8 cellular contexts compared by ENCODE assay signal in the genomic region with DNA sequence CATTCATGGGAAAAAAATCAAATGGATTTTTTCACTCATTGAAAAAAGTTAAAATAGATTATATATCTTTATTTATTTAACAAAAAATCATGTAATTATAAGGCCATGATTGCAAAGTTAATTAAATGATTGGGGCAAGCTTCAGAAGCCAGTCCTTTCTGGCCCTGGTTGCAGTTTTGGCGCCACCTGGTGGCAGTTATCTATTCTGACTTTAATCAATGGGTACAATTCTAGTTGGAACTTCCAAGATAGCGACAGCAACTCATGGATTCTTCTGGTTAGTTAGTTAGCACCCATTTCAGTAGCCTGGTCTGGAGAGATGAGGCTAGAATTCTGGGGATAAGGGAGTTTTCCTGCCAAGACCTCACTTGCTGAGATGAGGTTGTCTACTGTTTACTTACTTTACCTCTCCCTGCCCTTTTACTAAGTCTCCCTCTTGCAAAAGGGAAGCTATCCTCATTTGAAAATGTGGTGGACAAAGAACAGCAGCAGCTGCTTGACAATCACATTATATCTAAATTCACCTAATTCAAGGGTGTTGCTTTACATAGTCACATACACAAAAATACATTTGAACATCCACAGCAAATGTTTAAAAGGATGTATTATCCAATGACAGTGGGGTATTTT. TPM values are rescaled to one million over a fixed set of nuclear protein-coding genes. Genes with fewer than 3 reads are reported as not detected.
DNase-seq lines count a peak whose midpoint lies in the region; ATAC-seq and TF ChIP-seq lines count a peak whose summit lies in the region.

No MANE protein-coding gene starts in this region.

- H3K36me3 ChIP-seq in neutrophil (no peaks in the 10 kb centered on the region), thoracic aorta (peaks cover 16% of the 10 kb centered on the region)

- no peak for ATAC-seq in thoracic aorta (ENCODE audit: insufficient number of reproducible peaks, low FRiP score, low read depth)
- no peak for ATAC-seq in GM19455 (IDR thresholded peaks at IDR 0.05; ENCODE audit: unreplicated experiment)

- TF ChIP-seq CTCF in GM10248 (IDR thresholded peaks at IDR 0.05; ENCODE audit: control extremely low read depth, extremely low read depth, low read depth, missing control alignments) (peak; percentile 81), neutrophil (IDR thresholded peaks at IDR 0.05) (peak; percentile 26), thoracic aorta (IDR thresholded peaks at IDR 0.05) (peak; percentile 89)

- POLR2A ChIA-PET in GM10248 (lab: Yijun Ruan, JAX) = no interaction called here

- no peaks in the 10 kb centered on the region for H3K9me3 ChIP-seq in neutrophil
- H3K9me3 ChIP-seq in thoracic aorta = no peaks in the 10 kb centered on the region

- H3K27me3 ChIP-seq in neutrophil (no peaks in the 10 kb centered on the region), thoracic aorta (replicated peaks; ENCODE audit: insufficient read depth) (no peaks in the 10 kb centered on the region)

- H3K4me3 ChIP-seq in neutrophil (ENCODE audit: low read depth in 1 of 2, low read length in 1 of 2) (no peak overlapping the region), thoracic aorta (no peak overlapping the region)

- DNase-seq in GM10248 (ENCODE audit: extremely low spot score) (peak; percentile 51), HuH-7 (ENCODE audit: low spot score) (peak; percentile 28), RKO (ENCODE audit: low spot score) (peak; percentile 66), activated T-helper 1 cell treated with Interleukin-2 at 50 U/mL for 16 hours (ENCODE audit: low read depth) (peak; percentile 27), fibroblast of the conjunctiva (ENCODE audit: low read depth) (peak; percentile 48), thoracic aorta (ENCODE audit: low spot score) (no peak)

- H3K4me1 ChIP-seq in neutrophil (ENCODE audit: control insufficient read depth in 1 of 2, insufficient read depth in 1 of 2, low read depth in 1 of 2, low read length in 1 of 2) (no peaks in the 10 kb centered on the region), thoracic aorta (ENCODE audit: control insufficient read depth in 1 of 2, low read depth in 2 of 2) (peaks cover 6 to 15% of the 10 kb centered on the region in 2 donors)

- CTCF ChIA-PET in GM10248 (lab: Yijun Ruan, JAX) = interaction anchor here (0.6 to 5.2 kb wide), 44 partner anchors 11 to 499 kb away, joined by 3 to 90 read pairs (median 4); a partner anchor contains a TSS

- H3K27ac ChIP-seq in neutrophil (no peak overlapping the region), thoracic aorta (no peak overlapping the region)

RNA-seq across cellular contexts. Expression of a gene that starts 42.3 kb away (rescaled TPM):
- total RNA-seq in thoracic aorta = 10 to 100 TPM; 11.1 to 22.5 TPM

Comparison
In these comparisons a context has a peak if more than half of its experiments do, and no peak if none do; other contexts are left out.
1. CTCF ChIP-seq: peak in every context shown above with its lines; median percentile 89 in thoracic aorta; 81 in GM10248; 26 in neutrophil.